In genomic region chr10:87532696-87533095, GRCh38 we compare ENCODE assay signal across 16 cellular contexts. TPM values are rescaled to one million over a fixed set of nuclear protein-coding genes. Genes with fewer than 3 reads are reported as not detected.
A peak's percentile ranks its signal among the peaks of the same experiment; 100 is the strongest.
DNase-seq lines count a peak whose midpoint lies in the region; ATAC-seq and TF ChIP-seq lines count a peak whose summit lies in the region.
"Had no signal": no experiment of that assay in that cellular context is flagged by ENCODE, and none has a peak within 500 bp of the region (broad histone marks: within the 10 kb centered on the region; RNA-seq: fewer than 3 reads in every experiment).

No MANE protein-coding gene starts in this region.

- H3K27me3 ChIP-seq in adipocyte (replicated peaks; ENCODE audit: control insufficient read depth, insufficient read depth, low read length), result no peaks in the 10 kb centered on the region
- no peaks in the 10 kb centered on the region for H3K27me3 ChIP-seq in esophagus squamous epithelium
- no peaks in the 10 kb centered on the region for H3K27me3 ChIP-seq in parathyroid adenoma (ENCODE audit: control insufficient read depth, insufficient read depth, low read length)
- H3K27me3 ChIP-seq in upper lobe of left lung, result no peaks in the 10 kb centered on the region
- no peaks in the 10 kb centered on the region for H3K27me3 ChIP-seq in naive thymus-derived CD4-positive, alpha-beta T cell (ENCODE audit: control insufficient read depth in 2 of 2, insufficient read depth in 2 of 2, low read length in 2 of 2)

- H3K9ac ChIP-seq in adipocyte (ENCODE audit: low read length) (peak overlapping the region; percentile 21), parathyroid adenoma (no peak overlapping the region)

- no peak for TF ChIP-seq CTCF in esophagus squamous epithelium (IDR thresholded peaks at IDR 0.05)
- no peak for TF ChIP-seq CTCF in parathyroid adenoma (IDR thresholded peaks at IDR 0.05)
- TF ChIP-seq CTCF in upper lobe of left lung (IDR thresholded peaks at IDR 0.05), result no peak

- H2AFZ ChIP-seq in parathyroid adenoma, result no peak overlapping the region

- H3K79me2 ChIP-seq in parathyroid adenoma, result peaks cover 3% of the 10 kb centered on the region

- no peak for TF ChIP-seq POLR2A in esophagus squamous epithelium (IDR thresholded peaks at IDR 0.05)
- no peak for TF ChIP-seq POLR2A in upper lobe of left lung (IDR thresholded peaks at IDR 0.05)

- peaks cover 7 to 57% (median 42%) of the 10 kb centered on the region in 5 donors for H3K36me3 Mint-ChIP-seq in naive thymus-derived CD4-positive, alpha-beta T cell

- intact Hi-C loops in esophagus squamous epithelium (cut with DNase I), result loop anchor here (10.0 kb wide), 2 partner anchors 122 to 242 kb away; partner anchors contain the start of gene PAPSS2
- intact Hi-C loops in naive thymus-derived CD4-positive, alpha-beta T cell (cut with micrococcal nuclease), result loop anchor here (1.0 to 10.0 kb wide), 4 partner anchors 202 to 242 kb away; no protein-coding TSS in a partner anchor

- H3K36me3 ChIP-seq in adipocyte (ENCODE audit: control insufficient read depth, insufficient read depth, low read length, severe bottlenecking) (peaks cover 15% of the 10 kb centered on the region), esophagus squamous epithelium (peaks cover 0 to 26% (median 0%) of the 10 kb centered on the region in 3 donors), parathyroid adenoma (ENCODE audit: control insufficient read depth, insufficient read depth, low read length) (no peaks in the 10 kb centered on the region), upper lobe of left lung (peaks cover 0 to 14% (median 3%) of the 10 kb centered on the region in 4 donors)
- H3K36me3 ChIP-seq in naive thymus-derived CD4-positive, alpha-beta T cell (ENCODE audit: control insufficient read depth in 2 of 3, insufficient read depth in 3 of 3, low read length in 3 of 3), result peaks cover 0 to 9% (median 0%) of the 10 kb centered on the region in 3 experiments

- H3K27me3 Mint-ChIP-seq in naive thymus-derived CD4-positive, alpha-beta T cell, result no peaks in the 10 kb centered on the region
- H3K27me3 Mint-ChIP-seq: naive thymus-derived CD8-positive, alpha-beta T cell had no signal

- H3K27ac ChIP-seq in esophagus squamous epithelium (peak overlapping the region in 3 of 4 donors; percentile 60 to 72 (median 64)), parathyroid adenoma (peak overlapping the region; percentile 12), upper lobe of left lung (peak overlapping the region; percentile 54 to 71 (median 64))
- H3K27ac ChIP-seq in naive thymus-derived CD4-positive, alpha-beta T cell (ENCODE audit: low read depth, low read length), result no peak overlapping the region

- no peak for ATAC-seq in upper lobe of left lung (ENCODE audit: low FRiP score in 2 of 2)
- ATAC-seq in naive thymus-derived CD4-positive, alpha-beta T cell, result no peak
- ATAC-seq: esophagus mucosa; naive thymus-derived CD8-positive, alpha-beta T cell had no signal

- POLR2A ChIA-PET in naive thymus-derived CD4-positive, alpha-beta T cell (lab: Charles Lee), result no interaction called here

- H3K4me3 ChIP-seq in adipocyte (ENCODE audit: low read length) (no peak overlapping the region), esophagus squamous epithelium (no peak overlapping the region), parathyroid adenoma (ENCODE audit: low read depth, low read length) (no peak overlapping the region), upper lobe of left lung (no peak overlapping the region)
- no peak overlapping the region for H3K4me3 ChIP-seq in naive thymus-derived CD4-positive, alpha-beta T cell (ENCODE audit: low read length)

- H3K27ac Mint-ChIP-seq in naive thymus-derived CD4-positive, alpha-beta T cell, result no peak overlapping the region
- H3K27ac Mint-ChIP-seq: activated T-helper 2 cell treated with anti-CD3 and anti-CD28 coated beads, Interferon-gamma antibody, Interleukin-2, Interleukin-4, amounts not matched to agents 10 μg/mL and 5 μg/mL and 100 μg/mL, durations not matched to agents 14 hours and 24 hours and 36 hours had no signal

- H3K4me1 ChIP-seq in adipocyte (ENCODE audit: control insufficient read depth, insufficient read depth, low read length), result peaks cover 19% of the 10 kb centered on the region
- peaks cover 0 to 18% (median 0%) of the 10 kb centered on the region in 3 donors for H3K4me1 ChIP-seq in esophagus squamous epithelium
- H3K4me1 ChIP-seq in parathyroid adenoma, result no peaks in the 10 kb centered on the region
- peaks cover 15 to 22% (median 18%) of the 10 kb centered on the region in 4 donors for H3K4me1 ChIP-seq in upper lobe of left lung
- no peaks in the 10 kb centered on the region for H3K4me1 ChIP-seq in naive thymus-derived CD4-positive, alpha-beta T cell (ENCODE audit: control insufficient read depth in 2 of 2, insufficient read depth in 2 of 2, low read length in 2 of 2)

- H3K4me2 ChIP-seq in parathyroid adenoma (ENCODE audit: low read length), result no peak overlapping the region

- H3K4me3 Mint-ChIP-seq in naive thymus-derived CD4-positive, alpha-beta T cell, result no peak overlapping the region
- H3K4me3 Mint-ChIP-seq: naive thymus-derived CD8-positive, alpha-beta T cell had no signal

- H3K4me1 Mint-ChIP-seq in naive thymus-derived CD4-positive, alpha-beta T cell, result peaks cover 4 to 23% (median 14%) of the 10 kb centered on the region in 7 donors

- CTCF ChIA-PET in naive thymus-derived CD4-positive, alpha-beta T cell (lab: Charles Lee), result no interaction called here

- TF ChIP-seq EP300 in upper lobe of left lung (IDR thresholded peaks at IDR 0.05), result no peak

- no peak for DNase-seq in adipocyte (ENCODE audit: low read depth)
- DNase-seq in esophagus squamous epithelium (lab: John Stamatoyannopoulos, UW), result no peak
- no peak for DNase-seq in upper lobe of left lung
- no peak for DNase-seq in naive thymus-derived CD4-positive, alpha-beta T cell
- DNase-seq in GM19240 (ENCODE audit: insufficient read length, low spot score), result no peak
- DNase-seq in activated CD4-positive, alpha-beta T cell treated with anti-CD3 and anti-CD28 coated beads, Interleukin-2, amount 50 U/mL, for 48 hours, result no peak
- DNase-seq: AML-193; naive thymus-derived CD8-positive, alpha-beta T cell; NCI-H1092 treated with DMSO at 0.1 percent for 48 hours; NCI-H2107; NCI-H510A treated with DMSO at 0.1 percent for 48 hours; posterior cingulate gyrus; SW 1271 had no signal

- peaks cover 0 to 13% (median 5%) of the 10 kb centered on the region in 11 donors for H3K9me3 Mint-ChIP-seq in naive thymus-derived CD4-positive, alpha-beta T cell

- no peaks in the 10 kb centered on the region for H3K9me3 ChIP-seq in adipocyte (ENCODE audit: control insufficient read depth, low read length)
- H3K9me3 ChIP-seq in esophagus squamous epithelium, result no peaks in the 10 kb centered on the region
- no peaks in the 10 kb centered on the region for H3K9me3 ChIP-seq in parathyroid adenoma (ENCODE audit: control insufficient read depth, low read length)
- no peaks in the 10 kb centered on the region for H3K9me3 ChIP-seq in upper lobe of left lung
- H3K9me3 ChIP-seq in naive thymus-derived CD4-positive, alpha-beta T cell (ENCODE audit: control insufficient read depth in 2 of 3, low read length in 3 of 3), result no peaks in the 10 kb centered on the region

RNA-seq across cellular contexts. Expression of gene MINPP1, which starts 28.0 kb away (rescaled TPM):
- 1 to 10 TPM; 2.3 to 9.4 (median 6.9) TPM for total RNA-seq in esophagus squamous epithelium
- 10 to 100 TPM in 4 of 6 donors, 1 to 10 TPM in 2; 8.0 to 22.2 (median 15.4) TPM for total RNA-seq in upper lobe of left lung
- 1 to 10 TPM; 1.8 to 9.5 (median 9.2) TPM for total RNA-seq in naive thymus-derived CD4-positive, alpha-beta T cell
- polyA plus RNA-seq in naive thymus-derived CD4-positive, alpha-beta T cell, result 1 to 10 TPM; 5.7 to 8.8 TPM
